In the genomic region with DNA sequence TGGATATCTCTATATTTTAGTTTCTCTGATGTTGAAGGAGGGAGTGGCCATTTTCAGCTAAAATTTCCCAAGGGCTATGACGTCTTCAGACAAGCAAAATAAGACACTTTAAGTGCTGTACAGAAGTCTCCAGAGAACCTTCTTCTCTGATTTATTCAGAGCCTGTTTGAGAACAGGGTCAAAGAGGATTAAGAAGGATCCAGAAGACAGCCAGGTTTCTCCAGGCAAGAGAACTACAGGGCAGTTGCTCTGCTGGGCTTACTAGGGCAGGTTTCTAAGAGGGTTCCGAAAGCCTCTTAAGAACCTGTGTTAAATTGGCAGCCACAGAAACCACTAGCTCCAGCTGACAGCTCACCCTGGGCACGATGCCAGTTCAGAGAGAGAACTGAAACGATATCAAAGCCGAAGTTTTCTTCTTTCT, we compare ENCODE assay signal across 8 cellular contexts. TPM values are rescaled to one million over a fixed set of nuclear protein-coding genes. Genes with fewer than 3 reads are reported as not detected.
DNase-seq lines count a peak whose midpoint lies in the region; ATAC-seq and TF ChIP-seq lines count a peak whose summit lies in the region.

No MANE protein-coding gene starts in this region.

- H2AK9ac ChIP-seq in IMR-90 (replicated peaks; ENCODE audit: low read depth, low read length, poor library complexity): no peak overlapping the region

- no peak overlapping the region for H2BK20ac ChIP-seq in IMR-90 (ENCODE audit: low read depth, low read length)

- H3K23ac ChIP-seq in IMR-90 (ENCODE audit: low read depth, low read length) (no peak overlapping the region), mesendoderm (ENCODE audit: low read length) (no peak overlapping the region)

- H4K8ac ChIP-seq in IMR-90 (ENCODE audit: low read depth in 2 of 2, low read length in 2 of 2) (no peak overlapping the region), mesendoderm (ENCODE audit: low read depth, low read length) (no peak overlapping the region)

- H3K14ac ChIP-seq in IMR-90 (replicated peaks; ENCODE audit: low read depth, low read length): no peak overlapping the region

- H3K79me1 ChIP-seq in IMR-90 (ENCODE audit: low read depth in 1 of 2, low read length in 2 of 2) (no peaks in the 10 kb centered on the region), mesendoderm (ENCODE audit: low read length) (no peaks in the 10 kb centered on the region)

- intact Hi-C loops in IMR-90 (cut with micrococcal nuclease): no loop called here

- H4K5ac ChIP-seq in IMR-90 (ENCODE audit: low read depth, low read length) (no peak overlapping the region), mesendoderm (ENCODE audit: low read length) (no peak overlapping the region)

- TF ChIP-seq CTCF in IMR-90 (conservative IDR thresholded peaks at IDR 0.05; ENCODE audit: low read depth, low read length): no peak
- TF ChIP-seq CTCF in hepatocyte (IDR thresholded peaks at IDR 0.05; ENCODE audit: poor library complexity): no peak

- in situ Hi-C loops in IMR-90 (cut with MboI; ENCODE audit: low sequenced_read_pairs): no loop called here

- dilution Hi-C loops in IMR-90 (cut with HindIII; ENCODE audit: low sequenced_read_pairs, unreplicated experiment): no loop called here

- H3K36me3 ChIP-seq in IMR-90 (ENCODE audit: control insufficient read depth, insufficient read depth, low read length) (no peaks in the 10 kb centered on the region), adipocyte (ENCODE audit: control insufficient read depth, insufficient read depth, low read length, severe bottlenecking) (peaks cover 4% of the 10 kb centered on the region), hepatocyte (replicated peaks; ENCODE audit: insufficient read depth, low read depth) (no peaks in the 10 kb centered on the region), mesendoderm (ENCODE audit: control insufficient read depth, insufficient read depth, low read length) (no peaks in the 10 kb centered on the region)

- CTCF ChIA-PET in IMR-90 (lab: Yijun Ruan, JAX): no interaction called here

- H3K4me1 ChIP-seq in IMR-90 (ENCODE audit: control insufficient read depth, insufficient read depth, low read length): peaks cover 8% of the 10 kb centered on the region; the same call in 1 of the 2 replicates
- H3K4me1 ChIP-seq in adipocyte (ENCODE audit: control insufficient read depth, insufficient read depth, low read length): peaks cover 27% of the 10 kb centered on the region
- no peaks in the 10 kb centered on the region for H3K4me1 ChIP-seq in hepatocyte (ENCODE audit: insufficient read depth)
- no peaks in the 10 kb centered on the region for H3K4me1 ChIP-seq in mesendoderm (ENCODE audit: control insufficient read depth, low read depth, low read length)

- H2BK5ac ChIP-seq in IMR-90 (ENCODE audit: low read depth, low read length, poor library complexity, severe bottlenecking) (no peak overlapping the region), mesendoderm (ENCODE audit: low read length) (no peak overlapping the region)

- H4K91ac ChIP-seq in IMR-90 (ENCODE audit: insufficient read depth, low read depth, low read length): no peak overlapping the region

- no peak overlapping the region for H3K27ac ChIP-seq in IMR-90 (ENCODE audit: insufficient read depth, low read length)
- H3K27ac ChIP-seq in hepatocyte: peak overlapping the region; percentile 72
- no peak overlapping the region for H3K27ac ChIP-seq in mesendoderm (ENCODE audit: low read depth, low read length)

- H3K79me2 ChIP-seq in hepatocyte (no peaks in the 10 kb centered on the region), mesendoderm (ENCODE audit: control insufficient read depth, insufficient read depth, low read length) (no peaks in the 10 kb centered on the region)

- no peaks in the 10 kb centered on the region for H3K9me3 ChIP-seq in IMR-90 (ENCODE audit: control insufficient read depth, insufficient read depth, low read length)
- no peaks in the 10 kb centered on the region for H3K9me3 ChIP-seq in adipocyte (ENCODE audit: control insufficient read depth, low read length)
- no peaks in the 10 kb centered on the region for H3K9me3 ChIP-seq in hepatocyte (ENCODE audit: low read depth)

- H3K4ac ChIP-seq in IMR-90 (ENCODE audit: low read depth, low read length) (no peak overlapping the region), mesendoderm (ENCODE audit: low read depth, low read length) (no peak overlapping the region)

- POLR2A ChIA-PET in IMR-90 (lab: Charles Lee; ENCODE audit: unreplicated experiment): no interaction called here

- peak overlapping the region; percentile 49 for H2AFZ ChIP-seq in IMR-90 (replicated peaks; ENCODE audit: low read length, poor library complexity)
- no peak overlapping the region for H2AFZ ChIP-seq in hepatocyte

- H3K4me2 ChIP-seq in IMR-90 (ENCODE audit: low read depth, low read length): peak overlapping the region; percentile 59
- H3K4me2 ChIP-seq in hepatocyte: peak overlapping the region; percentile 64
- H3K4me2 ChIP-seq in mesendoderm (ENCODE audit: low read length): no peak overlapping the region

- peak; percentile 78 for DNase-seq in DMS 273 treated with DMSO at 0.1 percent for 48 hours (lab: John Stamatoyannopoulos, UW)
- peak; percentile 72 for DNase-seq in IMR-90
- peak; percentile 56 for DNase-seq in SW480 (ENCODE audit: low spot score)
- peak; percentile 82 for DNase-seq in adipocyte (ENCODE audit: low read depth)
- peak; percentile 62 for DNase-seq in hepatocyte (ENCODE audit: low spot score)
- peak; percentile 77 for DNase-seq in stimulated activated CD4-positive, alpha-beta T cell treated with anti-CD3 and anti-CD28 coated beads, Interleukin-15, amount 100 ng/mL, for 24 hours
- DNase-seq in mesendoderm: no peak

- H3K27me3 ChIP-seq in IMR-90 (ENCODE audit: control insufficient read depth, insufficient read depth, low read length) (peaks cover 8% of the 10 kb centered on the region), adipocyte (replicated peaks; ENCODE audit: control insufficient read depth, insufficient read depth, low read length) (no peaks in the 10 kb centered on the region), hepatocyte (no peaks in the 10 kb centered on the region), mesendoderm (ENCODE audit: insufficient read depth, low read length, poor library complexity) (no peaks in the 10 kb centered on the region)

- H3K9me2 ChIP-seq in hepatocyte (replicated peaks; ENCODE audit: insufficient read depth): no peaks in the 10 kb centered on the region

- ATAC-seq in GM21423 (IDR thresholded peaks at IDR 0.05; ENCODE audit: unreplicated experiment) (peak; percentile 96), IMR-90 (ENCODE audit: low read depth) (peak; percentile 66)

- no peak overlapping the region for H2BK15ac ChIP-seq in IMR-90 (ENCODE audit: low read depth, low read length)
- no peak overlapping the region for H2BK15ac ChIP-seq in mesendoderm (replicated peaks; ENCODE audit: low read depth)

- no peak for TF ChIP-seq RAD21 in IMR-90 (IDR thresholded peaks at IDR 0.05; ENCODE audit: low read length)

- H3K9ac ChIP-seq in IMR-90 (ENCODE audit: low read depth, low read length): no peak overlapping the region
- H3K9ac ChIP-seq in adipocyte (ENCODE audit: low read length): peak overlapping the region; percentile 72
- H3K9ac ChIP-seq in mesendoderm (ENCODE audit: low read length): no peak overlapping the region

- no TSS peak for BruUV-seq in IMR-90 (replicated peaks; lab: Mats Ljungman, UMichigan)

- no peaks in the 10 kb centered on the region for H3K9me1 ChIP-seq in IMR-90 (ENCODE audit: insufficient read depth, low read length)

- H3K18ac ChIP-seq in IMR-90 (ENCODE audit: low read depth, low read length) (no peak overlapping the region), mesendoderm (ENCODE audit: low read length) (no peak overlapping the region)

- H2AK5ac ChIP-seq in IMR-90 (ENCODE audit: low read depth, low read length) (no peak overlapping the region), mesendoderm (ENCODE audit: low read length) (no peak overlapping the region)

- WGBS in IMR-90 (ENCODE audit: extremely low coverage in 2 of 2, insufficient read length in 1 of 2), 2 experiments: no CpG with 5 or more reads among the region's 5 CpGs
- WGBS in hepatocyte (ENCODE audit: low lambda C conversion rate, missing lambda C conversion rate): 58% methylated on average over 5 of the region's 5 CpGs
- no CpG with 5 or more reads among the region's 5 CpGs for WGBS in mesendoderm (ENCODE audit: extremely low coverage, insufficient coverage, low lambda C conversion rate)

- no peak overlapping the region for H2BK120ac ChIP-seq in IMR-90 (ENCODE audit: low read depth, low read length)
- H2BK120ac ChIP-seq in mesendoderm (ENCODE audit: low read depth, low read length): no peak overlapping the region

- no peak overlapping the region for H3K4me3 ChIP-seq in IMR-90 (ENCODE audit: insufficient read depth, low read depth, low read length)
- H3K4me3 ChIP-seq in adipocyte (ENCODE audit: low read length): peak overlapping the region; percentile 77
- peak overlapping the region; percentile 8 for H3K4me3 ChIP-seq in hepatocyte
- H3K4me3 ChIP-seq in mesendoderm (ENCODE audit: low read length): no peak overlapping the region

- no peak for TF ChIP-seq POLR2A in IMR-90 (IDR thresholded peaks at IDR 0.05; ENCODE audit: low read depth, low read length)

- no peaks in the 10 kb centered on the region for H4K20me1 ChIP-seq in IMR-90 (ENCODE audit: insufficient read depth, low read length)
- H4K20me1 ChIP-seq in hepatocyte (ENCODE audit: insufficient read depth, poor library complexity, severe bottlenecking): no peaks in the 10 kb centered on the region

- no peak overlapping the region for H3K56ac ChIP-seq in IMR-90 (ENCODE audit: extremely low read depth, insufficient read depth, low read length)
- H3K56ac ChIP-seq in mesendoderm (ENCODE audit: low read length): no peak overlapping the region

RNA-seq across cellular contexts. Expression of a gene that starts 1.2 kb away (rescaled TPM):
- total RNA-seq in IMR-90 (2012; rRNA removed) (0.56 and 1.4 TPM in 2 replicates), hepatocyte (115 and 117 TPM in 2 replicates)
- polyA plus RNA-seq in IMR-90 (2012; rRNA removed) (1.9 and 2.7 TPM in 2 replicates), hepatocyte (561 and 646 TPM in 2 replicates)
- polyA plus RNA-seq in IMR-90 (2012; cell fraction: cytosol; rRNA removed): 0.65 and 1.2 TPM in 2 replicates
- polyA plus RNA-seq in IMR-90 (2012; cell fraction: nucleus; rRNA removed; ENCODE audit: low replicate concordance): 0.10 and 0.57 TPM in 2 replicates
- not detected for polyA plus RNA-seq in mesendoderm (2013, experiment 1 of 2)
- polyA plus RNA-seq in mesendoderm (2013, experiment 2 of 2): not detected

RNA-seq across cellular contexts. Expression of a gene that starts 41.1 kb away (rescaled TPM):
- total RNA-seq in IMR-90 (2012; rRNA removed) (not detected in 2 replicates), hepatocyte (4.9 and 6.3 TPM in 2 replicates)
- polyA plus RNA-seq in IMR-90 (2012; rRNA removed) (not detected in 2 replicates), hepatocyte (5.1 and 7.3 TPM in 2 replicates)
- polyA plus RNA-seq in IMR-90 (2012; cell fraction: cytosol; rRNA removed): not detected in 2 replicates
- polyA plus RNA-seq in IMR-90 (2012; cell fraction: nucleus; rRNA removed; ENCODE audit: low replicate concordance): not detected in 2 replicates
- polyA plus RNA-seq in mesendoderm (2013, experiment 1 of 2): not detected
- not detected for polyA plus RNA-seq in mesendoderm (2013, experiment 2 of 2)

RNA-seq across cellular contexts. Expression of a gene that starts 53.9 kb away (rescaled TPM):
- total RNA-seq in IMR-90 (2012; rRNA removed) (not detected in 2 replicates), hepatocyte (48.0 and 49.7 TPM in 2 replicates)
- polyA plus RNA-seq in IMR-90 (2012; rRNA removed) (not detected in 2 replicates), hepatocyte (53.7 and 60.0 TPM in 2 replicates)
- not detected in 2 replicates for polyA plus RNA-seq in IMR-90 (2012; cell fraction: cytosol; rRNA removed)
- not detected in 2 replicates for polyA plus RNA-seq in IMR-90 (2012; cell fraction: nucleus; rRNA removed; ENCODE audit: low replicate concordance)
- polyA plus RNA-seq in mesendoderm (2013, experiment 1 of 2): 0.24 TPM
- 0.14 TPM for polyA plus RNA-seq in mesendoderm (2013, experiment 2 of 2)

Comparison
In these comparisons a context has a peak if more than half of its experiments do, and no peak if none do; other contexts are left out.
1. H3K4me3 ChIP-seq: peak in adipocyte (single experiment) and hepatocyte (single experiment); none in IMR-90 (single experiment) and mesendoderm (single experiment).
2. RNA of a gene that starts 1.2 kb away (total RNA-seq): 115 to 117 TPM in hepatocyte; 0.56 to 1.4 TPM in IMR-90; every median in the first group is over 10 times any median in the second.
3. RNA of a gene that starts 53.9 kb away (total RNA-seq): 48.0 to 49.7 TPM in hepatocyte; not detected in IMR-90; every median in the first group is over 10 times any median in the second.